In genomic region chrX:26262121-26262523, GRCh38 we compare ENCODE assay signal across 22 cellular contexts. TPM values are rescaled to one million over a fixed set of nuclear protein-coding genes. Genes with fewer than 3 reads are reported as not detected.
DNase-seq lines count a peak whose midpoint lies in the region; ATAC-seq and TF ChIP-seq lines count a peak whose summit lies in the region.
"Had no signal": no experiment of that assay in that cellular context is flagged by ENCODE, and none has a peak within 500 bp of the region (broad histone marks: within the 10 kb centered on the region; RNA-seq: fewer than 3 reads in every experiment).

No MANE protein-coding gene starts in this region.

- H3K4me2 ChIP-seq in mesenchymal stem cell (ENCODE audit: low read length, poor library complexity, severe bottlenecking), result no peak overlapping the region

- no peak overlapping the region for H3K4me3 Mint-ChIP-seq in Calu3 (ENCODE audit: low read depth, unreplicated experiment)
- no peak overlapping the region for H3K4me3 Mint-ChIP-seq in activated CD4-positive, alpha-beta memory T cell treated with anti-CD3 and anti-CD28 coated beads, Interleukin-2, amount 10 ng/mL, durations not matched to agents 7 days and 5 days
- H3K4me3 Mint-ChIP-seq: brain; IgD-negative memory B cell; T-helper 1 cell treated with Interleukin-12 subunit alpha and Interleukin-12 subunit beta and Interleukin-4 antibody, amounts not matched to agents 30 μg/mL and 1 μg/mL, for 36 hours had no signal

- POLR2A ChIA-PET in activated CD4-positive, alpha-beta memory T cell treated with anti-CD3 and anti-CD28 coated beads, Interleukin-2, amount 10 ng/mL, durations not matched to agents 7 days and 5 days (lab: Charles Lee), result no interaction called here

- no peak overlapping the region for H4K91ac ChIP-seq in mesenchymal stem cell (ENCODE audit: low read length)

- H3K27ac Mint-ChIP-seq in Calu3 (ENCODE audit: unreplicated experiment), result peak overlapping the region; percentile 97
- H3K27ac Mint-ChIP-seq in activated CD4-positive, alpha-beta memory T cell treated with anti-CD3 and anti-CD28 coated beads, Interleukin-2, amount 10 ng/mL, durations not matched to agents 7 days and 5 days, result no peak overlapping the region
- no peak overlapping the region for H3K27ac Mint-ChIP-seq in activated naive CD4-positive, alpha-beta T cell treated with anti-CD3 and anti-CD28 coated beads, Interleukin-2, amount 50 U/mL, for 72 hours
- H3K27ac Mint-ChIP-seq: brain; IgD-negative memory B cell; T-helper 1 cell treated with Interleukin-12 subunit alpha and Interleukin-12 subunit beta and Interleukin-4 antibody, amounts not matched to agents 30 μg/mL and 1 μg/mL, for 36 hours had no signal

- TF ChIP-seq CTCF in Calu3 (IDR thresholded peaks at IDR 0.05; ENCODE audit: unreplicated experiment), result no peak
- no peak for TF ChIP-seq CTCF in fibroblast of mammary gland (conservative IDR thresholded peaks at IDR 0.05; ENCODE audit: control insufficient read depth, insufficient read depth, low read depth, low read length)

- H3K27ac ChIP-seq in mesenchymal stem cell (ENCODE audit: low read length, poor library complexity, severe bottlenecking), result peak overlapping the region; percentile 62
- H3K27ac ChIP-seq: parathyroid adenoma, Peyer's patch, stomach, uterus had no signal

- DNase-seq in Calu3 (peak; percentile 18), amniotic epithelial cell (ENCODE audit: low read depth) (peak; percentile 57), fibroblast of mammary gland (ENCODE audit: low read depth) (peak; percentile 1), mesenchymal stem cell (no peak), hepatic stellate cell (ENCODE audit: low spot score) (no peak)
- DNase-seq in activated CD4-positive, alpha-beta memory T cell treated with anti-CD3 and anti-CD28 coated beads, Interleukin-2, amount 10 ng/mL, durations not matched to agents 7 days and 5 days, result no peak
- DNase-seq in activated naive CD4-positive, alpha-beta T cell treated with anti-CD3 and anti-CD28 coated beads, Interleukin-2, amount 50 U/mL, for 72 hours (ENCODE audit: low spot score in 2 of 2), result no peak
- DNase-seq: activated gamma-delta T cell treated with Interleukin-2 at 50 U/mL for 16 hours; AML-193; DMS 273 treated with DMSO at 0.1 percent for 48 hours; effector CD8-positive, alpha-beta T cell; left colon; Peyer's patch; stimulated activated CD4-positive, alpha-beta T cell treated with anti-CD3 and anti-CD28 coated beads, Interleukin-15, amount 100 ng/mL, for 24 hours; stomach; uterus had no signal

- H2BK120ac ChIP-seq in mesenchymal stem cell (ENCODE audit: low read depth, low read length), result no peak overlapping the region

- no peak overlapping the region for H2AK5ac ChIP-seq in mesenchymal stem cell (ENCODE audit: low read length, severe bottlenecking)

- no peaks in the 10 kb centered on the region for H3K79me1 ChIP-seq in mesenchymal stem cell (replicated peaks; ENCODE audit: low read length, poor library complexity, severe bottlenecking)

- H2BK12ac ChIP-seq in mesenchymal stem cell (ENCODE audit: low read length in 2 of 2), result no peak overlapping the region

- no peak for ATAC-seq in SK-N-SH treated with all-trans-retinoic acid at 6 μM for 48 hours
- no peak for ATAC-seq in activated naive CD4-positive, alpha-beta T cell treated with anti-CD3 and anti-CD28 coated beads, Interleukin-2, amount 50 U/mL, for 72 hours
- ATAC-seq: left colon had no signal

- 63% methylated on average over 4 of the region's 5 CpGs for WGBS in mesenchymal stem cell

- H3K4me3 ChIP-seq in fibroblast of mammary gland (ENCODE audit: control insufficient read depth, low read depth, low read length), result no peak overlapping the region
- no peak overlapping the region for H3K4me3 ChIP-seq in mesenchymal stem cell (ENCODE audit: insufficient read depth in 1 of 2, low read depth in 1 of 2, low read length in 2 of 2)
- H3K4me3 ChIP-seq: HAP-1, Peyer's patch, stomach, uterus had no signal

- H3K4ac ChIP-seq in mesenchymal stem cell (ENCODE audit: low read depth in 1 of 2, low read length in 2 of 2), result no peak overlapping the region

- no peak overlapping the region for H2AFZ ChIP-seq in mesenchymal stem cell (ENCODE audit: low read depth, low read length)
- H2AFZ ChIP-seq: parathyroid adenoma had no signal

- H3K27me3 Mint-ChIP-seq in Calu3 (ENCODE audit: unreplicated experiment), result no peaks in the 10 kb centered on the region
- H3K27me3 Mint-ChIP-seq in activated CD4-positive, alpha-beta memory T cell treated with anti-CD3 and anti-CD28 coated beads, Interleukin-2, amount 10 ng/mL, durations not matched to agents 7 days and 5 days, result no peaks in the 10 kb centered on the region
- H3K27me3 Mint-ChIP-seq: brain, IgD-negative memory B cell had no signal

- no peak overlapping the region for H4K8ac ChIP-seq in mesenchymal stem cell (ENCODE audit: low read length)

- BruUV-seq in Calu3 (replicated peaks; lab: Mats Ljungman, UMichigan), result no TSS peak

- peaks cover 17% of the 10 kb centered on the region for H3K36me3 Mint-ChIP-seq in Calu3 (ENCODE audit: insufficient read depth, unreplicated experiment)
- no peaks in the 10 kb centered on the region for H3K36me3 Mint-ChIP-seq in activated CD4-positive, alpha-beta memory T cell treated with anti-CD3 and anti-CD28 coated beads, Interleukin-2, amount 10 ng/mL, durations not matched to agents 7 days and 5 days (ENCODE audit: low read depth)
- no peaks in the 10 kb centered on the region for H3K36me3 Mint-ChIP-seq in activated naive CD4-positive, alpha-beta T cell treated with anti-CD3 and anti-CD28 coated beads, Interleukin-2, amount 50 U/mL, for 72 hours
- H3K36me3 Mint-ChIP-seq: brain, IgD-negative memory B cell had no signal

- no peak overlapping the region for H3K14ac ChIP-seq in mesenchymal stem cell (ENCODE audit: low read length in 2 of 2)

- H3K36me3 ChIP-seq in mesenchymal stem cell (ENCODE audit: control insufficient read depth in 1 of 2, insufficient read depth in 2 of 2, low read depth in 1 of 2, low read length in 2 of 2), result no peaks in the 10 kb centered on the region
- H3K36me3 ChIP-seq: HAP-1, Peyer's patch, stomach, uterus had no signal

- no peak overlapping the region for H3K23ac ChIP-seq in mesenchymal stem cell (ENCODE audit: low read length in 2 of 2)

- CTCF ChIA-PET in Calu3 (lab: Charles Lee), result interaction anchor here (1.2 kb wide), 1 partner anchor 180 kb away, joined by 3 read pairs; no protein-coding TSS in a partner anchor
- CTCF ChIA-PET in activated CD4-positive, alpha-beta memory T cell treated with anti-CD3 and anti-CD28 coated beads, Interleukin-2, amount 10 ng/mL, durations not matched to agents 7 days and 5 days (lab: Charles Lee), result no interaction called here

- H3K4me1 Mint-ChIP-seq in Calu3 (ENCODE audit: low read depth, unreplicated experiment), result peaks cover 19% of the 10 kb centered on the region
- no peaks in the 10 kb centered on the region for H3K4me1 Mint-ChIP-seq in activated CD4-positive, alpha-beta memory T cell treated with anti-CD3 and anti-CD28 coated beads, Interleukin-2, amount 10 ng/mL, durations not matched to agents 7 days and 5 days
- H3K4me1 Mint-ChIP-seq: brain, IgD-negative memory B cell had no signal

- H2BK5ac ChIP-seq in mesenchymal stem cell (ENCODE audit: low read depth, low read length, poor library complexity, severe bottlenecking), result no peak overlapping the region

- no peaks in the 10 kb centered on the region for H3K9me3 Mint-ChIP-seq in Calu3 (ENCODE audit: low read depth, unreplicated experiment)
- no peaks in the 10 kb centered on the region for H3K9me3 Mint-ChIP-seq in activated CD4-positive, alpha-beta memory T cell treated with anti-CD3 and anti-CD28 coated beads, Interleukin-2, amount 10 ng/mL, durations not matched to agents 7 days and 5 days
- peaks cover 0 to 4% of the 10 kb centered on the region in 2 donors for H3K9me3 Mint-ChIP-seq in activated naive CD4-positive, alpha-beta T cell treated with anti-CD3 and anti-CD28 coated beads, Interleukin-2, amount 50 U/mL, for 72 hours
- H3K9me3 Mint-ChIP-seq: brain; T-helper 1 cell treated with Interleukin-12 subunit alpha and Interleukin-12 subunit beta and Interleukin-4 antibody, amounts not matched to agents 30 μg/mL and 1 μg/mL, for 36 hours had no signal

- H3K18ac ChIP-seq in mesenchymal stem cell (ENCODE audit: low read depth in 1 of 2, low read length in 2 of 2), result no peak overlapping the region

- H2BK15ac ChIP-seq in mesenchymal stem cell (ENCODE audit: low read depth, poor library complexity, severe bottlenecking), result no peak overlapping the region

- H3K9ac ChIP-seq in mesenchymal stem cell (ENCODE audit: low read length), result no peak overlapping the region
- H3K9ac ChIP-seq: parathyroid adenoma had no signal

- no peaks in the 10 kb centered on the region for H3K27me3 ChIP-seq in mesenchymal stem cell (ENCODE audit: control insufficient read depth in 1 of 2, insufficient read depth in 1 of 2, low read length in 2 of 2)
- H3K27me3 ChIP-seq: Peyer's patch, stomach, uterus had no signal

- no peaks in the 10 kb centered on the region for H3K9me3 ChIP-seq in mesenchymal stem cell (ENCODE audit: control insufficient read depth, low read length)
- H3K9me3 ChIP-seq: HAP-1, Peyer's patch, stomach, uterus had no signal

- no peaks in the 10 kb centered on the region for H3K4me1 ChIP-seq in mesenchymal stem cell (ENCODE audit: control insufficient read depth, insufficient read depth, low read depth, low read length)
- H3K4me1 ChIP-seq: HAP-1, parathyroid adenoma, Peyer's patch, stomach, uterus had no signal

- intact Hi-C loops in Calu3 (cut with micrococcal nuclease; ENCODE audit: unreplicated experiment), result loop anchor here (5.0 kb wide), 3 partner anchors 35 to 210 kb away; no protein-coding TSS in a partner anchor

TF ChIP-seq in SK-N-SH treated with all-trans-retinoic acid at 6 μM for 48 hours, 23 proteins besides CTCF, POLR2A, EP300 and RAD21 (continues in another document):
- TF ChIP-seq ZNF70 (CRISPR knock-in tag; IDR thresholded peaks at IDR 0.05), result no peak

RNA-seq across cellular contexts. Expression of gene MAGEB5, which starts 46.2 kb away (rescaled TPM):
- not detected in 2 replicates for total RNA-seq in Calu3 (2022)
- polyA plus RNA-seq in mesenchymal stem cell (2013, experiment 1 of 2), result not detected
- not detected for polyA plus RNA-seq in mesenchymal stem cell (2013, experiment 2 of 2)
- total RNA-seq in activated CD4-positive, alpha-beta memory T cell treated with anti-CD3 and anti-CD28 coated beads, Interleukin-2, amount 10 ng/mL, durations not matched to agents 7 days and 5 days, result not detected
- total RNA-seq in activated naive CD4-positive, alpha-beta T cell treated with anti-CD3 and anti-CD28 coated beads, Interleukin-2, amount 50 U/mL, for 72 hours, result not detected
- total RNA-seq: left colon, Peyer's patch, stomach, uterus had no signal
- polyA plus RNA-seq: IgD-negative memory B cell, stomach had no signal

Comparison
In these comparisons a context has a peak if more than half of its experiments do, and no peak if none do; other contexts are left out.
1. DNase-seq: peak in Calu3 (single experiment), amniotic epithelial cell (single experiment) and fibroblast of mammary gland (single experiment); none in mesenchymal stem cell (single experiment), activated CD4-positive, alpha-beta memory T cell treated with anti-CD3 and anti-CD28 coated beads, Interleukin-2, amount 10 ng/mL, durations not matched to agents 7 days and 5 days (single experiment), activated naive CD4-positive, alpha-beta T cell treated with anti-CD3 and anti-CD28 coated beads, Interleukin-2, amount 50 U/mL, for 72 hours (0 of 2) and hepatic stellate cell (single experiment).